ENCODE assay signal across 8 cellular contexts in genomic region chr5:78295035-78295961, GRCh38. TPM values are rescaled to one million over a fixed set of nuclear protein-coding genes. Genes with fewer than 3 reads are reported as not detected.
DNase-seq lines count a peak whose midpoint lies in the region; ATAC-seq and TF ChIP-seq lines count a peak whose summit lies in the region.

No MANE protein-coding gene starts in this region.

- H3K4me3 ChIP-seq in lower leg skin (ENCODE audit: low read depth, poor library complexity, severe bottlenecking), result peak overlapping the region; percentile 98

- ATAC-seq in GM19397 (IDR thresholded peaks at IDR 0.05; ENCODE audit: unreplicated experiment), result peak; percentile 32
- ATAC-seq in activated CD4-positive, CD25-positive, alpha-beta regulatory T cell treated with anti-CD3 and anti-CD28 coated beads, Interleukin-2, amount 50 U/mL, for 24 hours, result peak; percentile 30 to 42

- TF ChIP-seq CTCF in C4-2B (conservative IDR thresholded peaks at IDR 0.05), result no peak
- TF ChIP-seq CTCF in lower leg skin (IDR thresholded peaks at IDR 0.05), result no peak

- WGBS in lower leg skin, 2 donors, result 1 to 2% methylated on average over 45 to 46 of the region's 46 CpGs

- intact Hi-C loops in lower leg skin (cut with DNase I; ENCODE audit: low total_unique reads), result loop anchor here (2.0 to 10.0 kb wide), 2 partner anchors 66 to 1230 kb away; partner anchors contain the start of gene SCAMP1

- peak overlapping the region; percentile 79 for H3K27ac ChIP-seq in C4-2B

- TF ChIP-seq POLR2A in lower leg skin (IDR thresholded peaks at IDR 0.05), result no peak

- DNase-seq in LoVo (ENCODE audit: low spot score), result peak; percentile 70
- peak; percentile 26 for DNase-seq in cerebellar cortex (ENCODE audit: low spot score)
- peak; percentile 20 to 87 for DNase-seq in lower leg skin (ENCODE audit: low spot score in 2 of 2)
- DNase-seq in stimulated activated CD4-positive, alpha-beta T cell treated with anti-CD3 and anti-CD28 coated beads, TNF-alpha, amount 100 ng/mL, for 48 hours (ENCODE audit: low read depth in 3 of 3), result peak in 2 of 3 donors; percentile 6 to 33
- no peak for DNase-seq in mesenteric fat pad (ENCODE audit: low spot score)

RNA-seq across cellular contexts. Expression of gene AP3B1, which starts 0.8 kb away (rescaled TPM):
- total RNA-seq in lower leg skin, result 10 to 100 TPM; 23.5 to 37.7 (median 33.3) TPM
- 39.8 TPM for total RNA-seq in mesenteric fat pad
